ENCODE assay signal across 8 cellular contexts in the genomic region with DNA sequence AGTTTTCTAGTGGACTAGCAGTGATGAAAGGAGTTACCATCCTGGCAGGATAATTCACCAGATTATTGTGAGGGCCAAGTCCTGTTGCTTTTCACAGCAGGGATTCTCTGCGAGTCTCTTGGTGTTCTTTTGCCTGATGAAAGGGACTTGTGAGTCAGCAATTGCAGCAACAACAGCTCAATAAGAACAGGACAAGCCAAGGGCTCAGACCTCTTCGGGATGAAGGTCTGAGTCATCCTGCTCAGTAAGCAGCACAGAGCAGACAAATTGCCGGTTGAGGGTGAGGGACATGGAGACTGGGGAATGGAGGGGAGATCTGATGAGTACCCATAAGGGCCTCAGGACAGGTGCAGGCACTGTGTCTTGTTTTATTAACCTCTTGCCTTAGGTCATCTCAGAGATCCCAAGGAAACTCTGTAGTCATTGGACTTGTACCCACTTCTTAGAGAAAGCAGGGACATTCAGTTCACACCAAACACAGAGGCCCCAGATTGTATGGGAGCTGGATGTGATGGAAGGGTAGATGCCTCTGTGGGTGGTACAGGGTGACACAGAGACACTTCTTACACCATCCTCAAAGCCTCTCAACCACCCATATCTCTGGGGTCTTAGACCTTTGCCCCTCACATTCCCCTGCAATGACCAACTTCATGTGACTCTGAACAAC.
DNase-seq lines count a peak whose midpoint lies in the region; TF ChIP-seq lines count a peak whose summit lies in the region.

No MANE protein-coding gene starts in this region.

- peak; percentile 93 for DNase-seq in EL
- DNase-seq in NCI-H2227 treated with DMSO at 0.1 percent for 48 hours (lab: John Stamatoyannopoulos, UW): peak; percentile 4
- no peak for DNase-seq in coronary artery (ENCODE audit: low spot score)
- peak; percentile 94 for DNase-seq in non-pigmented ciliary epithelial cell (ENCODE audit: low read depth)
- no peak for DNase-seq in mesenteric fat pad (ENCODE audit: low spot score)
- DNase-seq in stimulated activated naive CD4-positive, alpha-beta T cell (lab: John Stamatoyannopoulos, UW): no peak
- no peak for DNase-seq in NCI-H1417 treated with DMSO at 0.1 percent for 48 hours (lab: John Stamatoyannopoulos, UW)
- no peak for DNase-seq in NCI-H1048 (lab: John Stamatoyannopoulos, UW)

- peak overlapping the region; percentile 42 for H3K4me3 ChIP-seq in coronary artery

- H3K27ac ChIP-seq in coronary artery: peak overlapping the region; percentile 21 to 80

- no peak for TF ChIP-seq CTCF in coronary artery (IDR thresholded peaks at IDR 0.05)

Comparison
In these comparisons a context has a peak if more than half of its experiments do, and no peak if none do; other contexts are left out.
1. DNase-seq: peak in EL (single experiment), NCI-H2227 treated with DMSO at 0.1 percent for 48 hours (single experiment) and non-pigmented ciliary epithelial cell (single experiment); none in coronary artery (single experiment), mesenteric fat pad (single experiment), stimulated activated naive CD4-positive, alpha-beta T cell (0 of 6), NCI-H1417 treated with DMSO at 0.1 percent for 48 hours (single experiment) and NCI-H1048 (single experiment).